24 cellular contexts compared by ENCODE assay signal in the genomic region with DNA sequence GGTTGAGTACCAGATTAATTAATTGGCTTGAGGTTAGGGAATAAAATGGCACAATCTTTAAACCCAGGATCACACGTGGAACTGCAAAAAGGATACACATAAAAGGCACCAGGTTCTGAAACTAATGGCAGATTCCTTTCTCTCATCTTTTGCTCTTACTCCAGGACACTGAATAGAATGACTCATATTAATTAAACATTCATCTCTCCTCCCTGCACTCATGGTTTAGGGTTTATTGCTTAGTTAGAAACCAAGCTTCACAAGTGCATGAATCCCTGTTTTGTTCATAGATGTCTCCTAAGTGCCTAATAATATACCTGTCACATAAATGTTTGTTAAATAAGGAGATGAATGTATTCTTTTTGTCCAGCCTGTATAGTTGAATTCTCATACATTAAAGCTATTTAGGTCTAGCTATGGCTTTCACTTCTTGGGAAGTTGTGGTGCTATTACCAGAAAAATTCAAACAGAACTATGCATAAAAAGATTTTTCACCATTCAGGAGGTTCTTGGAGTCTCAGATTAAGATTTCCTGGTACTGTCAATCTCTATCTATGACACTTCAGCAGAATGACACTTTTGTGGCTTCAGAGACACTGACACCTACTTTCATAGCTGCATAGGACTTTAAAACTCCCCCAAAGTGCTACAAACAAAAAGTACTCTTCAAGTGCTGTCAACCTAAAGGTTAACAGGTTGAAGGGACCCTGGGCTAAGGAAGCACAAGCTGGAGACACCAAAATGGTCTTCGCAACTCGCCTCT. TPM values are rescaled to one million over a fixed set of nuclear protein-coding genes. Genes with fewer than 3 reads are reported as not detected.
A peak's percentile ranks its signal among the peaks of the same experiment; 100 is the strongest.
DNase-seq lines count a peak whose midpoint lies in the region; ATAC-seq and TF ChIP-seq lines count a peak whose summit lies in the region.
"Had no signal": no experiment of that assay in that cellular context is flagged by ENCODE, and none has a peak within 500 bp of the region (broad histone marks: within the 10 kb centered on the region; RNA-seq: fewer than 3 reads in every experiment).

No MANE protein-coding gene starts in this region.

- no peak overlapping the region for H2AK9ac ChIP-seq in IMR-90 (replicated peaks; ENCODE audit: low read depth, low read length, poor library complexity)

- H3K36me3 Mint-ChIP-seq in natural killer cell treated with Interleukin-12 subunit alpha and Interleukin-12 subunit beta and Interleukin-15 and Interleukin-18, amount 100 ng/mL, for 72 hours: peaks cover 6% of the 10 kb centered on the region

- H3K4me3 ChIP-seq in SK-N-SH (ENCODE audit: low read depth in 2 of 2, low read length in 1 of 2) (no peak overlapping the region), IMR-90 (ENCODE audit: insufficient read depth, low read depth, low read length) (no peak overlapping the region)
- H3K4me3 ChIP-seq: adrenal gland, hepatocyte, skin epidermis, tibial artery had no signal

- no peak overlapping the region for H3K14ac ChIP-seq in IMR-90 (replicated peaks; ENCODE audit: low read depth, low read length)

- no peak for TF ChIP-seq POLR2A in IMR-90 (IDR thresholded peaks at IDR 0.05; ENCODE audit: low read depth, low read length)

- H2AK5ac ChIP-seq in IMR-90 (ENCODE audit: low read depth, low read length): no peak overlapping the region

- no peak overlapping the region for H2BK20ac ChIP-seq in IMR-90 (ENCODE audit: low read depth, low read length)

- no peaks in the 10 kb centered on the region for H3K79me2 ChIP-seq in SK-N-SH (ENCODE audit: insufficient read depth)
- H3K79me2 ChIP-seq: hepatocyte had no signal

- no peak overlapping the region for H4K8ac ChIP-seq in IMR-90 (ENCODE audit: low read depth in 2 of 2, low read length in 2 of 2)

- H3K9me3 Mint-ChIP-seq in natural killer cell treated with Interleukin-12 subunit alpha and Interleukin-12 subunit beta and Interleukin-15 and Interleukin-18, amount 100 ng/mL, for 72 hours: no peaks in the 10 kb centered on the region
- H3K9me3 Mint-ChIP-seq: stimulated activated naive CD8-positive, alpha-beta T cell treated with anti-CD3 and anti-CD28 coated beads, Interleukin-15, amount 100 ng/mL, for 72 hours; T-helper 1 cell treated with Interleukin-12 subunit alpha and Interleukin-12 subunit beta and Interleukin-4 antibody, amounts not matched to agents 30 μg/mL and 1 μg/mL, for 36 hours had no signal

- TF ChIP-seq RAD21 in SK-N-SH (IDR thresholded peaks at IDR 0.05; ENCODE audit: low read length) (no peak), IMR-90 (IDR thresholded peaks at IDR 0.05; ENCODE audit: low read length) (no peak)

- H3K4ac ChIP-seq in IMR-90 (ENCODE audit: low read depth, low read length): no peak overlapping the region

- DNase-seq in SK-N-SH (no peak), IMR-90 (peak; percentile 21), ureter (ENCODE audit: low spot score) (no peak)
- DNase-seq in natural killer cell treated with Interleukin-12 subunit alpha and Interleukin-12 subunit beta and Interleukin-15 and Interleukin-18, amount 100 ng/mL, for 72 hours (ENCODE audit: low spot score): no peak
- no peak for DNase-seq in activated CD4-positive, alpha-beta T cell treated with anti-CD3 and anti-CD28 coated beads, Interleukin-2, amount 50 U/mL, for 48 hours
- DNase-seq: activated CD4-positive, CD25-positive, alpha-beta regulatory T cell treated with anti-CD3 and anti-CD28 coated beads, Interleukin-2, amount 50 U/mL, for 72 hours; activated CD8-positive, alpha-beta memory T cell treated with anti-CD3 and anti-CD28 coated beads for 24 hours; activated gamma-delta T cell treated with Interleukin-2 at 50 U/mL for 16 hours; adrenal gland; BE2C; brain microvascular endothelial cell; effector CD8-positive, alpha-beta T cell; erythroblast; nucleus accumbens; stimulated activated CD4-positive, alpha-beta T cell treated with anti-CD3 and anti-CD28 coated beads, Interleukin-1b, Interleukin-23, amount 100 ng/mL, for 48 hours; stimulated activated CD8-positive, alpha-beta memory T cell treated with anti-CD3 and anti-CD28 coated beads, Interleukin-4, amount 100 ng/mL, for 48 hours; stimulated activated naive CD8-positive, alpha-beta T cell treated with anti-CD3 and anti-CD28 coated beads, Interleukin-15, amount 100 ng/mL, for 72 hours; tibial artery had no signal

- H2BK5ac ChIP-seq in IMR-90 (ENCODE audit: low read depth, low read length, poor library complexity, severe bottlenecking): no peak overlapping the region

- BruUV-seq in IMR-90 (replicated peaks; lab: Mats Ljungman, UMichigan): no TSS peak

- no peak overlapping the region for H4K91ac ChIP-seq in IMR-90 (ENCODE audit: insufficient read depth, low read depth, low read length)

- no peak overlapping the region for H3K18ac ChIP-seq in IMR-90 (ENCODE audit: low read depth, low read length)

- H3F3A ChIP-seq in SK-N-SH (replicated peaks; ENCODE audit: insufficient read depth): no peaks in the 10 kb centered on the region

- H4K5ac ChIP-seq in IMR-90 (ENCODE audit: low read depth, low read length): no peak overlapping the region

- H3K4me1 ChIP-seq in SK-N-SH (ENCODE audit: control insufficient read depth in 1 of 2, insufficient read depth in 2 of 2, low read depth in 1 of 2, low read length in 1 of 2) (peaks cover 0 to 8% of the 10 kb centered on the region in 2 experiments; a peak in 1 of 4 replicates), IMR-90 (ENCODE audit: control insufficient read depth, insufficient read depth, low read length) (peaks cover 2% of the 10 kb centered on the region; the same call in 1 of the 2 replicates)
- H3K4me1 ChIP-seq: adrenal gland had no signal

- H3K9ac ChIP-seq in SK-N-SH (no peak overlapping the region), IMR-90 (ENCODE audit: low read depth, low read length) (no peak overlapping the region)

- H3K9me3 ChIP-seq in SK-N-SH (peaks cover 7% of the 10 kb centered on the region; the same call in 1 of the 2 replicates), IMR-90 (ENCODE audit: control insufficient read depth, insufficient read depth, low read length) (no peaks in the 10 kb centered on the region)
- H3K9me3 ChIP-seq: adrenal gland, BE2C, tibial artery had no signal

- no peaks in the 10 kb centered on the region for H3K79me1 ChIP-seq in IMR-90 (ENCODE audit: low read depth in 1 of 2, low read length in 2 of 2)

- H3K4me2 ChIP-seq in SK-N-SH: no peak overlapping the region
- no peak overlapping the region for H3K4me2 ChIP-seq in IMR-90 (ENCODE audit: low read depth, low read length)
- H3K4me2 ChIP-seq: hepatocyte had no signal

- no peak overlapping the region for H2BK120ac ChIP-seq in IMR-90 (ENCODE audit: low read depth, low read length)

- 73% methylated on average over 3 of the region's 3 CpGs for WGBS in SK-N-SH (ENCODE audit: low lambda C conversion rate)
- 71% methylated on average over 2 of the region's 3 CpGs; no CpG with 5 or more reads in 1 of the 2 experiments for WGBS in IMR-90 (ENCODE audit: extremely low coverage in 2 of 2, insufficient read length in 1 of 2), 2 experiments

- POLR2A ChIA-PET in SK-N-SH (lab: Yijun Ruan, JAX) (no interaction called here), IMR-90 (lab: Charles Lee; ENCODE audit: unreplicated experiment) (no interaction called here)

- H3K27me3 ChIP-seq in SK-N-SH (ENCODE audit: insufficient read depth) (no peaks in the 10 kb centered on the region), IMR-90 (ENCODE audit: control insufficient read depth, insufficient read depth, low read length) (no peaks in the 10 kb centered on the region)
- H3K27me3 ChIP-seq: adrenal gland, BE2C, brain microvascular endothelial cell, hepatocyte, tibial artery had no signal

- CTCF ChIA-PET in SK-N-SH (lab: Yijun Ruan, JAX) (interaction anchor here (1.0 to 4.5 kb wide), 5 partner anchors 11 to 133 kb away, joined by 3 to 30 read pairs (median 4); no protein-coding TSS in a partner anchor), IMR-90 (lab: Yijun Ruan, JAX) (interaction anchor here (1.0 kb wide), 1 partner anchor 9 kb away, joined by 3 read pairs; no protein-coding TSS in a partner anchor)

- dilution Hi-C loops in IMR-90 (cut with HindIII; ENCODE audit: low sequenced_read_pairs, unreplicated experiment): no loop called here

- peak overlapping the region; percentile 20 for H3K4me3 Mint-ChIP-seq in natural killer cell treated with Interleukin-12 subunit alpha and Interleukin-12 subunit beta and Interleukin-15 and Interleukin-18, amount 100 ng/mL, for 72 hours
- H3K4me3 Mint-ChIP-seq: stimulated activated naive CD8-positive, alpha-beta T cell treated with anti-CD3 and anti-CD28 coated beads, Interleukin-15, amount 100 ng/mL, for 72 hours; T-helper 1 cell treated with Interleukin-12 subunit alpha and Interleukin-12 subunit beta and Interleukin-4 antibody, amounts not matched to agents 30 μg/mL and 1 μg/mL, for 36 hours had no signal

- in situ Hi-C loops in IMR-90 (cut with MboI; ENCODE audit: low sequenced_read_pairs): loop anchor here (10.0 kb wide), 1 partner anchor 126 kb away; no protein-coding TSS in a partner anchor

- intact Hi-C loops in IMR-90 (cut with micrococcal nuclease): no loop called here

- H3K36me3 ChIP-seq in SK-N-SH (replicated peaks in 1 of 2; ENCODE audit: control insufficient read depth in 1 of 2, insufficient read depth in 2 of 2, low read length in 1 of 2): no peaks in the 10 kb centered on the region
- no peaks in the 10 kb centered on the region for H3K36me3 ChIP-seq in IMR-90 (ENCODE audit: control insufficient read depth, insufficient read depth, low read length)
- H3K36me3 ChIP-seq: adrenal gland, BE2C, brain microvascular endothelial cell, tibial artery had no signal

- peaks cover 21 to 24% of the 10 kb centered on the region in 2 donors for H3K4me1 Mint-ChIP-seq in natural killer cell treated with Interleukin-12 subunit alpha and Interleukin-12 subunit beta and Interleukin-15 and Interleukin-18, amount 100 ng/mL, for 72 hours (ENCODE audit: low read depth in 2 of 2)

- H3K27ac ChIP-seq in SK-N-SH (ENCODE audit: low read depth in 2 of 2, low read length in 1 of 2) (no peak overlapping the region), IMR-90 (ENCODE audit: insufficient read depth, low read length) (no peak overlapping the region)
- H3K27ac ChIP-seq: adrenal gland, brain microvascular endothelial cell, hepatocyte, tibial artery had no signal

- no peak overlapping the region for H2BK15ac ChIP-seq in IMR-90 (ENCODE audit: low read depth, low read length)

- H2AFZ ChIP-seq in SK-N-SH (ENCODE audit: low read depth) (no peak overlapping the region), IMR-90 (replicated peaks; ENCODE audit: low read length, poor library complexity) (no peak overlapping the region)
- H2AFZ ChIP-seq: hepatocyte had no signal

- no peak overlapping the region for H3K23ac ChIP-seq in IMR-90 (ENCODE audit: low read depth, low read length)

- H3K56ac ChIP-seq in IMR-90 (ENCODE audit: extremely low read depth, insufficient read depth, low read length): no peak overlapping the region

- peaks cover 10 to 18% of the 10 kb centered on the region in 2 donors for H3K27me3 Mint-ChIP-seq in natural killer cell treated with Interleukin-12 subunit alpha and Interleukin-12 subunit beta and Interleukin-15 and Interleukin-18, amount 100 ng/mL, for 72 hours

- H4K20me1 ChIP-seq in SK-N-SH (ENCODE audit: insufficient read depth) (no peaks in the 10 kb centered on the region), IMR-90 (ENCODE audit: insufficient read depth, low read length) (no peaks in the 10 kb centered on the region)

- H3K27ac Mint-ChIP-seq in natural killer cell treated with Interleukin-12 subunit alpha and Interleukin-12 subunit beta and Interleukin-15 and Interleukin-18, amount 100 ng/mL, for 72 hours: peak overlapping the region in 1 of 2 donors; percentile 6
- H3K27ac Mint-ChIP-seq: stimulated activated naive CD8-positive, alpha-beta T cell treated with anti-CD3 and anti-CD28 coated beads, Interleukin-15, amount 100 ng/mL, for 72 hours; T-helper 1 cell treated with Interleukin-12 subunit alpha and Interleukin-12 subunit beta and Interleukin-4 antibody, amounts not matched to agents 30 μg/mL and 1 μg/mL, for 36 hours had no signal

- no peaks in the 10 kb centered on the region for H3K9me2 ChIP-seq in SK-N-SH

- ATAC-seq in SK-N-SH treated with all-trans-retinoic acid at 6 μM for 48 hours: peak; percentile 60; the same call in 2 of the 3 replicates
- ATAC-seq in IMR-90 (ENCODE audit: low read depth): peak; percentile 66; the same call in 1 of the 2 replicates
- peak; percentile 27 for ATAC-seq in esophagus mucosa
- ATAC-seq in natural killer cell treated with Interleukin-12 subunit alpha and Interleukin-12 subunit beta and Interleukin-15 and Interleukin-18, amount 100 ng/mL, for 72 hours: peak; percentile 61 to 64
- no peak for ATAC-seq in HG02623 (IDR thresholded peaks at IDR 0.05; ENCODE audit: unreplicated experiment)
- ATAC-seq: stimulated activated naive CD8-positive, alpha-beta T cell treated with anti-CD3 and anti-CD28 coated beads, Interleukin-15, amount 100 ng/mL, for 72 hours had no signal

- H3K9me1 ChIP-seq in IMR-90 (ENCODE audit: insufficient read depth, low read length): no peaks in the 10 kb centered on the region

- no peak for TF ChIP-seq EP300 in SK-N-SH (IDR thresholded peaks at IDR 0.05; ENCODE audit: borderline replicate concordance in 1 of 2, low read depth in 1 of 2, low read length in 1 of 2)

- no peak for TF ChIP-seq CTCF in SK-N-SH (IDR thresholded peaks at IDR 0.05)
- no peak for TF ChIP-seq CTCF in IMR-90 (conservative IDR thresholded peaks at IDR 0.05; ENCODE audit: low read depth, low read length)

RNA-seq across cellular contexts. Expression of gene CORIN, which starts 7.4 kb away (rescaled TPM):
- polyA plus RNA-seq in SK-N-SH (2012; rRNA removed): 0.76 and 1.1 TPM in 2 replicates
- polyA plus RNA-seq in SK-N-SH (2012; cell fraction: cytosol; rRNA removed): 0.87 and 0.89 TPM in 2 replicates
- 0.47 and 0.93 TPM in 2 replicates for polyA plus RNA-seq in SK-N-SH (2012; cell fraction: nucleus; rRNA removed)
- total RNA-seq in IMR-90 (2012; rRNA removed): 15.6 and 20.3 TPM in 2 replicates
- polyA plus RNA-seq in IMR-90 (2012; rRNA removed): 19.2 and 24.7 TPM in 2 replicates
- 12.7 and 13.8 TPM in 2 replicates for polyA plus RNA-seq in IMR-90 (2012; cell fraction: cytosol; rRNA removed)
- 9.0 and 31.6 TPM in 2 replicates for polyA plus RNA-seq in IMR-90 (2012; cell fraction: nucleus; rRNA removed; ENCODE audit: low replicate concordance)
- total RNA-seq in esophagus mucosa: 0.88 TPM
- not detected for total RNA-seq in natural killer cell treated with Interleukin-12 subunit alpha and Interleukin-12 subunit beta and Interleukin-15 and Interleukin-18, amount 100 ng/mL, for 72 hours
- total RNA-seq in ureter: 25.0 TPM
